In genomic region chr11:114813216-114813615, GRCh38 we compare ENCODE assay signal across 17 cellular contexts.
DNase-seq lines count a peak whose midpoint lies in the region.
"Had no signal": no experiment of that assay in that cellular context is flagged by ENCODE, and none has a peak within 500 bp of the region (broad histone marks: within the 10 kb centered on the region; RNA-seq: fewer than 3 reads in every experiment).

No MANE protein-coding gene starts in this region.

- H3K4me3 Mint-ChIP-seq in activated naive CD4-positive, alpha-beta T cell treated with anti-CD3 and anti-CD28 coated beads for 36 hours, result no peak overlapping the region
- H3K4me3 Mint-ChIP-seq: CD4-positive, CD25-positive, alpha-beta regulatory T cell; HFFc6 had no signal

- no peaks in the 10 kb centered on the region for H3K4me1 Mint-ChIP-seq in activated naive CD4-positive, alpha-beta T cell treated with anti-CD3 and anti-CD28 coated beads for 36 hours (ENCODE audit: low read depth)
- H3K4me1 Mint-ChIP-seq: CD4-positive, CD25-positive, alpha-beta regulatory T cell had no signal

- intact Hi-C loops in activated naive CD4-positive, alpha-beta T cell treated with anti-CD3 and anti-CD28 coated beads for 36 hours (cut with micrococcal nuclease), result no loop called here

- no peak overlapping the region for H3K27ac Mint-ChIP-seq in activated naive CD4-positive, alpha-beta T cell treated with anti-CD3 and anti-CD28 coated beads for 36 hours
- H3K27ac Mint-ChIP-seq: CD4-positive, CD25-positive, alpha-beta regulatory T cell; HFFc6 had no signal

- CTCF ChIA-PET in activated naive CD4-positive, alpha-beta T cell treated with anti-CD3 and anti-CD28 coated beads for 36 hours (lab: Charles Lee), result no interaction called here

- DNase-seq in NCI-H2227 (lab: John Stamatoyannopoulos, UW; ENCODE audit: unreplicated experiment) (peak; percentile 83), NCI-H2227 treated with DMSO at 0.1 percent for 48 hours (lab: John Stamatoyannopoulos, UW) (no peak), NCI-H69 (lab: John Stamatoyannopoulos, UW) (peak; percentile 81), cerebellum (ENCODE audit: low spot score) (peak; percentile 85), SW480 (ENCODE audit: low spot score) (no peak), NCI-H1930 (lab: John Stamatoyannopoulos, UW) (no peak)
- DNase-seq in activated naive CD4-positive, alpha-beta T cell treated with anti-CD3 and anti-CD28 coated beads for 36 hours, result no peak
- DNase-seq: 8988T; ACHN; Calu3; CD4-positive, CD25-positive, alpha-beta regulatory T cell; DMS153; DMS79 treated with DMSO at 0.1 percent for 48 hours; EL; GDM1; HCEC 1CT; HFFc6 had no signal

- no peaks in the 10 kb centered on the region for H3K27me3 Mint-ChIP-seq in activated naive CD4-positive, alpha-beta T cell treated with anti-CD3 and anti-CD28 coated beads for 36 hours (ENCODE audit: low read depth)

- H3K36me3 Mint-ChIP-seq in activated naive CD4-positive, alpha-beta T cell treated with anti-CD3 and anti-CD28 coated beads for 36 hours (ENCODE audit: low read depth), result no peaks in the 10 kb centered on the region
- H3K36me3 Mint-ChIP-seq: CD4-positive, CD25-positive, alpha-beta regulatory T cell had no signal

- H3K9me3 Mint-ChIP-seq in activated naive CD4-positive, alpha-beta T cell treated with anti-CD3 and anti-CD28 coated beads for 36 hours, result no peaks in the 10 kb centered on the region

Comparison
In these comparisons a context has a peak if more than half of its experiments do, and no peak if none do; other contexts are left out.
1. DNase-seq: peak in NCI-H2227 (single experiment), NCI-H69 (single experiment) and cerebellum (single experiment); none in NCI-H2227 treated with DMSO at 0.1 percent for 48 hours (single experiment), activated naive CD4-positive, alpha-beta T cell treated with anti-CD3 and anti-CD28 coated beads for 36 hours (single experiment), SW480 (single experiment) and NCI-H1930 (0 of 2).